Comparison of ENCODE assay signal across 19 cellular contexts in the genomic region with DNA sequence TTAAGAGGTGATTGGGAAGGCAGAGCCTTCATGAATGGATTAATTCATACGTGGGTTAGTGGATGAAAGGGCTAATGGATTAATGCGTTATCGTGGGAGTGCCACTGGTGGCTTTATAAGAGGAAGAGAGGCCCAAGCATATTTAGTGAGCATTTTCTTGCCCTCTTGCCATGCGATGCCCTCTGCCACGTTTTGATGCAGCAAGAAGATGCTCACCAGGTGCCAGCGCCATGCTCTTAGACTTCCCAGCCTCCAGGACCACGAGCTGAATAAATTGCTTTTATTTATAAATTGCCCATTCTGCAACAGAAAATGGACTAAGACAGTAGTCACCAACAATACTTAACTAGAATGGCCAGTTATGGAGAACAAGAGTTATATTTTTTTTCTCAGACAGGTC.
"Had no signal": no experiment of that assay in that cellular context is flagged by ENCODE, and none has a peak within 500 bp of the region (broad histone marks: within the 10 kb centered on the region; RNA-seq: fewer than 3 reads in every experiment).

No MANE protein-coding gene starts in this region.

- DNase-seq: dermis blood vessel endothelial cell; dorsolateral prefrontal cortex; effector CD4-positive, alpha-beta T cell; effector memory CD4-positive, alpha-beta T cell; esophagus squamous epithelium; foreskin fibroblast; foreskin melanocyte; gastrocnemius medialis; glutamatergic neuron; heart right ventricle; hippocampal formation; left cardiac atrium; left ventricle myocardium superior; lower lobe of right lung; mesenchymal stem cell; mucosa of descending colon had no signal

- H3K36me3 ChIP-seq: esophagus squamous epithelium, gastrocnemius medialis, heart right ventricle, left lung, lower lobe of right lung had no signal

- H3K27ac Mint-ChIP-seq: mesothelial cell of epicardium had no signal

- H3K4me3 Mint-ChIP-seq: mesothelial cell of epicardium had no signal

- H3K9me3 ChIP-seq: esophagus squamous epithelium, gastrocnemius medialis, left lung, lower lobe of right lung, mucosa of descending colon had no signal

- H3K27ac ChIP-seq: coronary artery, dorsolateral prefrontal cortex, esophagus squamous epithelium, gastrocnemius medialis, heart right ventricle, left lung, lower lobe of right lung had no signal

- H3K27me3 ChIP-seq: dorsolateral prefrontal cortex, esophagus squamous epithelium, gastrocnemius medialis, left lung had no signal

- H3K4me3 ChIP-seq: coronary artery, dorsolateral prefrontal cortex, esophagus squamous epithelium, gastrocnemius medialis, heart right ventricle, left lung, lower lobe of right lung, mucosa of descending colon had no signal
